In the genomic region with DNA sequence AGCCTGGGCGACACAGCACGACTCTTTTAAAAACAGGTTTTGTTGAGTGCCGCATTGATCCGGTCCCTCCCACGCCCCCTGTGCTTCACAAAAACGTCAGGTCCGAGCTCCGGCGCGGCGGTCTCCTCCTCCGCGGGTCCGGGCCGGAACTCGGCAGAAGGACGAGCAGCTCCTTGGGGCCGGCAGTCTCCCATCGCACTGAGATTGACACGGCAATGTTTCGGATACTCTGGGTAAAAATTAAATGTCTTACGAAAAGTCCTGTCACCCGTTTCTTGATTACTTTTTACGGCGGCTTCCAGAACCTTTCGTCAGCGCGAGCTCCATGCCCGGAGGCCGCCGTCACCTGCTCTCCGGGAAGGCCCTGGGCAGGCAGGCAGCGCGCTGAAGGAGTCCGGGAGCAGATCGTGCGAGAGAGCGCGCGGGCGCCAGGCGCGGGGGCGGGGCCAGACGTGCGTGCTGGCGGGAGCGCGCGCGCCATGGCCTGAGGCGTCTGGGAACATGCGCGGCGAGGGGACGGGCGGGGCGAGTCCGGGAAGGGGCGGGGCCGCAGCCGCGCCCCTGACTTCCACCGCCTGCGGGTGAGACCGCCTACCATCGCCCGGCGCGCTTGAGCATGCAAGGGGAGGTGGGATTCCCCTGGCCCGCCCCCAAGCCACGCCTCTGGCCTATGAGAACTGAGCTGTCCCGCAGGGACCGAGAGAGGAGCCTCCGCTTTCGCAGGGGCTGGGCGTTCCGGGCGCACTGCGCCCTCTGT, we compare ENCODE assay signal across 8 cellular contexts. TPM values are rescaled to one million over a fixed set of nuclear protein-coding genes. Genes with fewer than 3 reads are reported as not detected.
DNase-seq lines count a peak whose midpoint lies in the region; ATAC-seq lines count a peak whose summit lies in the region.

No MANE protein-coding gene starts in this region.

- ATAC-seq in activated T-helper 17 cell treated with anti-CD3 and anti-CD28 coated beads, Interleukin-2, amount 50 U/mL, for 72 hours (replicated peaks) = peak; percentile 96
- peak; percentile 96 for ATAC-seq in naive thymus-derived CD8-positive, alpha-beta T cell
- peak; percentile 94 for ATAC-seq in stimulated activated naive B cell treated with anti-CD40 and anti-IgM and Interleukin-4, amounts not matched to agents 10 μg/mL and 1 μg/mL and 100 μg/mL, for 72 hours (replicated peaks)

- POLR2A ChIA-PET in naive thymus-derived CD8-positive, alpha-beta T cell (lab: Charles Lee) = interaction anchor here (0.6 to 6.9 kb wide), 19 partner anchors 9 to 1095 kb away, joined by 3 to 98 read pairs (median 3); partner anchors contain the start of genes ADCY9, CREBBP, SLX4 and TFAP4

- H3K4me1 Mint-ChIP-seq in activated T-helper 17 cell treated with anti-CD3 and anti-CD28 coated beads, Interleukin-2, amount 50 U/mL, for 72 hours = no peaks in the 10 kb centered on the region
- peaks cover 3 to 18% (median 7%) of the 10 kb centered on the region in 4 donors for H3K4me1 Mint-ChIP-seq in naive thymus-derived CD8-positive, alpha-beta T cell
- H3K4me1 Mint-ChIP-seq in stimulated activated naive B cell treated with anti-CD40 and anti-IgM and Interleukin-4, amounts not matched to agents 10 μg/mL and 1 μg/mL and 100 μg/mL, for 72 hours = peaks cover 4 to 7% of the 10 kb centered on the region in 2 donors

- no peaks in the 10 kb centered on the region for H3K9me3 Mint-ChIP-seq in activated T-helper 17 cell treated with anti-CD3 and anti-CD28 coated beads, Interleukin-2, amount 50 U/mL, for 72 hours
- H3K9me3 Mint-ChIP-seq in naive thymus-derived CD8-positive, alpha-beta T cell = no peaks in the 10 kb centered on the region
- H3K9me3 Mint-ChIP-seq in stimulated activated naive B cell treated with anti-CD40 and anti-IgM and Interleukin-4, amounts not matched to agents 10 μg/mL and 1 μg/mL and 100 μg/mL, for 72 hours = no peaks in the 10 kb centered on the region

- peak overlapping the region; percentile 89 for H3K27ac Mint-ChIP-seq in activated T-helper 17 cell treated with anti-CD3 and anti-CD28 coated beads, Interleukin-2, amount 50 U/mL, for 72 hours
- H3K27ac Mint-ChIP-seq in naive thymus-derived CD8-positive, alpha-beta T cell = peak overlapping the region; percentile 88 to 99 (median 97)
- H3K27ac Mint-ChIP-seq in stimulated activated naive B cell treated with anti-CD40 and anti-IgM and Interleukin-4, amounts not matched to agents 10 μg/mL and 1 μg/mL and 100 μg/mL, for 72 hours = peak overlapping the region; percentile 98

- H3K27me3 Mint-ChIP-seq in activated T-helper 17 cell treated with anti-CD3 and anti-CD28 coated beads, Interleukin-2, amount 50 U/mL, for 72 hours = no peaks in the 10 kb centered on the region
- H3K27me3 Mint-ChIP-seq in naive thymus-derived CD8-positive, alpha-beta T cell = no peaks in the 10 kb centered on the region
- H3K27me3 Mint-ChIP-seq in stimulated activated naive B cell treated with anti-CD40 and anti-IgM and Interleukin-4, amounts not matched to agents 10 μg/mL and 1 μg/mL and 100 μg/mL, for 72 hours = no peaks in the 10 kb centered on the region

- peak overlapping the region; percentile 84 for H3K4me3 Mint-ChIP-seq in activated T-helper 17 cell treated with anti-CD3 and anti-CD28 coated beads, Interleukin-2, amount 50 U/mL, for 72 hours
- H3K4me3 Mint-ChIP-seq in naive thymus-derived CD8-positive, alpha-beta T cell = peak overlapping the region; percentile 91 to 97 (median 95)
- peak overlapping the region; percentile 92 to 95 for H3K4me3 Mint-ChIP-seq in stimulated activated naive B cell treated with anti-CD40 and anti-IgM and Interleukin-4, amounts not matched to agents 10 μg/mL and 1 μg/mL and 100 μg/mL, for 72 hours

- DNase-seq in EH (ENCODE audit: low read depth) (peak; percentile 100), GOT3 (lab: John Stamatoyannopoulos, UW) (peak; percentile 97), LHCN-M2 (ENCODE audit: low read depth) (peak; percentile 99), RPMI7951 (ENCODE audit: low read depth) (peak; percentile 97), fibroblast of gingiva (ENCODE audit: low read depth) (peak; percentile 99)
- DNase-seq in naive thymus-derived CD8-positive, alpha-beta T cell = peak; percentile 94 to 100 (median 100)
- DNase-seq in stimulated activated naive B cell treated with anti-CD40 and anti-IgM and Interleukin-4, amounts not matched to agents 10 μg/mL and 1 μg/mL and 100 μg/mL, for 72 hours = peak; percentile 100

- peaks cover 18% of the 10 kb centered on the region for H3K36me3 Mint-ChIP-seq in activated T-helper 17 cell treated with anti-CD3 and anti-CD28 coated beads, Interleukin-2, amount 50 U/mL, for 72 hours (ENCODE audit: low read depth)
- peaks cover 0 to 19% (median 0%) of the 10 kb centered on the region in 3 donors for H3K36me3 Mint-ChIP-seq in naive thymus-derived CD8-positive, alpha-beta T cell
- peaks cover 6 to 29% of the 10 kb centered on the region in 2 donors for H3K36me3 Mint-ChIP-seq in stimulated activated naive B cell treated with anti-CD40 and anti-IgM and Interleukin-4, amounts not matched to agents 10 μg/mL and 1 μg/mL and 100 μg/mL, for 72 hours

RNA-seq across cellular contexts. Expression of gene SRL, which starts 11.7 kb away (rescaled TPM):
- not detected in 2 replicates for total RNA-seq in LHCN-M2 (2014; rRNA removed)
- not detected for polyA plus RNA-seq in LHCN-M2 (2012)
- under 0.01 TPM in 1 of 2 replicates, not detected in the other for total RNA-seq in RPMI7951 (2014; rRNA removed; shearing (Covaris generic))
- not detected for total RNA-seq in activated T-helper 17 cell treated with anti-CD3 and anti-CD28 coated beads, Interleukin-2, amount 50 U/mL, for 72 hours
- not detected for total RNA-seq in naive thymus-derived CD8-positive, alpha-beta T cell
- polyA plus RNA-seq in naive thymus-derived CD8-positive, alpha-beta T cell = not detected

RNA-seq across cellular contexts. Expression of gene TFAP4, which starts 19.3 kb away (rescaled TPM):
- 7.0 and 11.1 TPM in 2 replicates for total RNA-seq in LHCN-M2 (2014; rRNA removed)
- polyA plus RNA-seq in LHCN-M2 (2012) = 4.4 TPM
- total RNA-seq in RPMI7951 (2014; rRNA removed; shearing (Covaris generic)) = 5.9 and 6.6 TPM in 2 replicates
- total RNA-seq in activated T-helper 17 cell treated with anti-CD3 and anti-CD28 coated beads, Interleukin-2, amount 50 U/mL, for 72 hours = 10 to 100 TPM; 14.5 to 27.2 TPM
- 10 to 100 TPM; 32.6 to 39.8 TPM for total RNA-seq in naive thymus-derived CD8-positive, alpha-beta T cell
- polyA plus RNA-seq in naive thymus-derived CD8-positive, alpha-beta T cell = 1 to 10 TPM in 2 of 3 donors, under 1 TPM in 1; 0.84 to 3.0 (median 1.3) TPM

Comparison
In these comparisons a context has a peak if more than half of its experiments do, and no peak if none do; other contexts are left out.
1. Peak in every context shown above with its lines: DNase-seq and ATAC-seq.